ENCODE assay signal across 8 cellular contexts in genomic region chr7:114921636-114922150, GRCh38. TPM values are rescaled to one million over a fixed set of nuclear protein-coding genes. Genes with fewer than 3 reads are reported as not detected.
DNase-seq lines count a peak whose midpoint lies in the region; FAIRE-seq and TF ChIP-seq lines count a peak whose summit lies in the region.

A gene with protein sequence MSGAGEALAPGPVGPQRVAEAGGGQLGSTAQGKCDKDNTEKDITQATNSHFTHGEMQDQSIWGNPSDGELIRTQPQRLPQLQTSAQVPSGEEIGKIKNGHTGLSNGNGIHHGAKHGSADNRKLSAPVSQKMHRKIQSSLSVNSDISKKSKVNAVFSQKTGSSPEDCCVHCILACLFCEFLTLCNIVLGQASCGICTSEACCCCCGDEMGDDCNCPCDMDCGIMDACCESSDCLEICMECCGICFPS (plus strand): TSS chr7:114922094. CDS start chr7:114923034, 940 bp downstream.

- H3K4me1 ChIP-seq in endothelial cell of umbilical vein (ENCODE audit: control insufficient read depth, extremely low read depth, insufficient read depth, low read length): peaks cover 3% of the 10 kb centered on the region
- peaks cover 12% of the 10 kb centered on the region for H3K4me1 ChIP-seq in mucosa of stomach (ENCODE audit: control insufficient read depth, insufficient read depth, low read length)
- H3K4me1 ChIP-seq in urinary bladder (ENCODE audit: insufficient read depth): peaks cover 1% of the 10 kb centered on the region

- H4K20me1 ChIP-seq in endothelial cell of umbilical vein (replicated peaks; ENCODE audit: control insufficient read depth, extremely low read depth, insufficient read depth, low read length): no peaks in the 10 kb centered on the region

- WGBS in urinary bladder: 17% methylated on average over 21 of the region's 21 CpGs

- H3K4me3 ChIP-seq in endothelial cell of umbilical vein (replicated peaks in 1 of 3; ENCODE audit: insufficient read depth in 1 of 3, low read depth in 1 of 3, low read length in 3 of 3) (peak within 1 kb of the TSS; percentile 60 to 96 (median 73)), mucosa of stomach (ENCODE audit: low read length) (peak within 1 kb of the TSS; percentile 60), urinary bladder (ENCODE audit: low read depth, low read length) (peak within 1 kb of the TSS; percentile 73)

- POLR2A ChIA-PET in endothelial cell of umbilical vein (lab: Charles Lee): no interaction called here

- intact Hi-C loops in endothelial cell of umbilical vein (cut with micrococcal nuclease): loop anchor here (2.0 to 10.0 kb wide), 4 partner anchors 175 to 839 kb away; no protein-coding TSS in a partner anchor

- H3K79me2 ChIP-seq in endothelial cell of umbilical vein (ENCODE audit: control insufficient read depth, insufficient read depth, low read length): no peaks in the 10 kb centered on the region

- dilution Hi-C loops in endothelial cell of umbilical vein (cut with MboI; ENCODE audit: extremely low pct_ligation_motif_present, low sequenced_read_pairs): no loop called here

- in situ Hi-C loops in KBM-7 (cut with MboI; ENCODE audit: low pct_unique_long_range_greater_than_20kb, low sequenced_read_pairs): no loop called here

- H3K9ac ChIP-seq in endothelial cell of umbilical vein (replicated peaks; ENCODE audit: extremely low read depth, insufficient read depth, low read length): peak within 1 kb of the TSS; percentile 93
- peak within 1 kb of the TSS; percentile 86 for H3K9ac ChIP-seq in mucosa of stomach (ENCODE audit: low read length)

- TF ChIP-seq CTCF in endothelial cell of umbilical vein (IDR thresholded peaks at IDR 0.05; ENCODE audit: extremely low read depth in 1 of 2, insufficient read depth in 1 of 2, low read depth in 1 of 2, low read length in 2 of 2): no peak

- H3K9me1 ChIP-seq in endothelial cell of umbilical vein (replicated peaks; ENCODE audit: control insufficient read depth, extremely low read depth, insufficient read depth, low read length): no peaks in the 10 kb centered on the region

- FAIRE-seq in endothelial cell of umbilical vein (lab: Jason Lieb, UNC): peak; percentile 38

- H3K36me3 ChIP-seq in endothelial cell of umbilical vein (ENCODE audit: control insufficient read depth in 2 of 2, extremely low read depth in 1 of 2, insufficient read depth in 2 of 2, low read length in 2 of 2) (no peaks in the 10 kb centered on the region), mucosa of stomach (ENCODE audit: control insufficient read depth, insufficient read depth, low read length) (no peaks in the 10 kb centered on the region), urinary bladder (ENCODE audit: insufficient read depth) (no peaks in the 10 kb centered on the region)

- BruUV-seq in endothelial cell of umbilical vein (replicated peaks; lab: Mats Ljungman, UMichigan): no TSS peak

- no peaks in the 10 kb centered on the region for H3K9me3 ChIP-seq in endothelial cell of umbilical vein (replicated peaks; ENCODE audit: control insufficient read depth, insufficient read depth, low read length)
- H3K9me3 ChIP-seq in mucosa of stomach (ENCODE audit: control insufficient read depth, low read length): no peaks in the 10 kb centered on the region

- H3K4me2 ChIP-seq in endothelial cell of umbilical vein (ENCODE audit: insufficient read depth, low read length): peak within 1 kb of the TSS; percentile 76

- TF ChIP-seq POLR2A in endothelial cell of umbilical vein (IDR thresholded peaks at IDR 0.05; ENCODE audit: low read depth, low read length) (no peak), erythroblast (IDR thresholded peaks at IDR 0.05; ENCODE audit: low read length) (no peak)

- H3K27me3 ChIP-seq in endothelial cell of umbilical vein (ENCODE audit: control insufficient read depth in 2 of 2, insufficient read depth in 2 of 2, low read length in 2 of 2) (peaks cover 0 to 2% of the 10 kb centered on the region in 2 experiments), mucosa of stomach (ENCODE audit: control insufficient read depth, insufficient read depth, low read length) (peaks cover 6% of the 10 kb centered on the region)

- CTCF ChIA-PET in endothelial cell of umbilical vein (lab: Charles Lee): interaction anchor here (1.1 to 1.2 kb wide), 2 partner anchors 27 to 56 kb away, joined by 3 to 5 read pairs; no protein-coding TSS in a partner anchor

- DNase-seq in HK-2 (ENCODE audit: unreplicated experiment) (peak; percentile 25), endothelial cell of umbilical vein (ENCODE audit: low read depth, low spot score) (peak; percentile 11), KBM-7 (no peak), erythroblast (lab: John Stamatoyannopoulos, UW) (no peak), OCI-M1 (lab: John Stamatoyannopoulos, UW) (no peak)
- peak; percentile 41 for DNase-seq in activated CD4-positive, alpha-beta T cell treated with anti-CD3 and anti-CD28 coated beads for 48 hours

- H3K27ac ChIP-seq in endothelial cell of umbilical vein (ENCODE audit: insufficient read depth, low read depth, low read length) (peak within 1 kb of the TSS; percentile 58), urinary bladder (ENCODE audit: low read depth) (peak within 1 kb of the TSS; percentile 71)

- H2AFZ ChIP-seq in endothelial cell of umbilical vein (ENCODE audit: low read depth, low read length): peak within 1 kb of the TSS; percentile 93

TF ChIP-seq in endothelial cell of umbilical vein, 7 proteins besides CTCF, POLR2A, EP300 and RAD21:
- no peak for TF ChIP-seq FOS (IDR thresholded peaks at IDR 0.05; ENCODE audit: borderline replicate concordance, insufficient read depth, low read length)
- no peak for TF ChIP-seq EZH2 (IDR thresholded peaks at IDR 0.05; ENCODE audit: borderline replicate concordance, low read depth, low read length, severe bottlenecking)
- TF ChIP-seq GATA2 (IDR thresholded peaks at IDR 0.05; ENCODE audit: insufficient read depth, insufficient read length, low read depth, low read length): no peak

RNA-seq across cellular contexts. Expression of the gene that starts here (rescaled TPM):
- total RNA-seq in endothelial cell of umbilical vein (13.7 and 14.2 TPM in 2 replicates), urinary bladder (69.4 TPM)
- polyA plus RNA-seq in endothelial cell of umbilical vein (4.0 and 6.5 TPM in 2 replicates), urinary bladder (13.4 TPM)
- 7.1 and 8.2 TPM in 2 replicates for polyA plus RNA-seq in endothelial cell of umbilical vein (2011; cell fraction: cytosol; rRNA removed)
- polyA plus RNA-seq in endothelial cell of umbilical vein (2011; cell fraction: nucleus; rRNA removed): 5.5 and 6.9 TPM in 2 replicates
- 7.8 and 13.1 TPM in 2 replicates for polyA plus RNA-seq in endothelial cell of umbilical vein (2012)
- 20.1 and 26.7 TPM in 2 replicates for polyA minus RNA-seq in endothelial cell of umbilical vein
- polyA minus RNA-seq in endothelial cell of umbilical vein (2011; cell fraction: cytosol; rRNA and poly(A)+ RNA removed): 27.8 TPM
- 7.7 and 16.2 TPM in 2 replicates for polyA minus RNA-seq in endothelial cell of umbilical vein (2011; cell fraction: nucleus; rRNA and poly(A)+ RNA removed)

Comparison
In these comparisons a context has a peak if more than half of its experiments do, and no peak if none do; other contexts are left out.
1. DNase-seq: peak in HK-2 (single experiment), activated CD4-positive, alpha-beta T cell treated with anti-CD3 and anti-CD28 coated beads for 48 hours (single experiment) and endothelial cell of umbilical vein (single experiment); none in KBM-7 (single experiment), erythroblast (0 of 2) and OCI-M1 (single experiment).
2. Peak in every context shown above with its lines, with median percentiles within 50 percentile points of each other: H3K4me3 ChIP-seq.